ENCODE assay signal across 15 cellular contexts in genomic region chr20:57743450-57744095, GRCh38. TPM values are rescaled to one million over a fixed set of nuclear protein-coding genes. Genes with fewer than 3 reads are reported as not detected.
"Had no signal": no experiment of that assay in that cellular context is flagged by ENCODE, and none has a peak within 500 bp of the region (broad histone marks: within the 10 kb centered on the region; RNA-seq: fewer than 3 reads in every experiment).

No MANE protein-coding gene starts in this region.

- ATAC-seq: activated CD4-positive, CD25-positive, alpha-beta regulatory T cell treated with anti-CD3 and anti-CD28 coated beads, Interleukin-2, amount 50 U/mL, for 24 hours; effector memory CD8-positive, alpha-beta T cell; pancreas; stimulated activated naive CD8-positive, alpha-beta T cell treated with anti-CD3 and anti-CD28 coated beads, Interleukin-15, amount 100 ng/mL, for 72 hours had no signal

- H3K9ac ChIP-seq: neural progenitor cell had no signal

- H3K27me3 ChIP-seq: brain microvascular endothelial cell, neural progenitor cell, pancreas had no signal

- H3K9me3 ChIP-seq: pancreas had no signal

- H3K4me3 ChIP-seq: lung, neural progenitor cell, pancreas had no signal

- H3K27ac ChIP-seq: brain microvascular endothelial cell, neural progenitor cell, pancreas had no signal

- H3K36me3 ChIP-seq: brain microvascular endothelial cell, neural progenitor cell, pancreas had no signal

- DNase-seq: activated naive CD4-positive, alpha-beta T cell treated with Interleukin-2 at 50 U/mL for 16 hours; anterior cingulate cortex; brain microvascular endothelial cell; effector memory CD8-positive, alpha-beta T cell; foreskin melanocyte; head of caudate nucleus; immature natural killer cell; midbrain; retina; stimulated activated CD4-positive, alpha-beta T cell treated with anti-CD3 and anti-CD28 coated beads, Interleukin-4, amount 100 ng/mL, for 4 hours; stimulated activated naive CD8-positive, alpha-beta T cell treated with anti-CD3 and anti-CD28 coated beads, Interleukin-15, amount 100 ng/mL, for 72 hours had no signal

- H3K4me2 ChIP-seq: neural progenitor cell had no signal

- H2AFZ ChIP-seq: neural progenitor cell had no signal

RNA-seq across cellular contexts. Expression of gene PMEPA1, which starts 33.8 kb away (rescaled TPM):
- polyA plus RNA-seq: immature natural killer cell had no signal
